Comparison of ENCODE assay signal across 34 cellular contexts in the genomic region with DNA sequence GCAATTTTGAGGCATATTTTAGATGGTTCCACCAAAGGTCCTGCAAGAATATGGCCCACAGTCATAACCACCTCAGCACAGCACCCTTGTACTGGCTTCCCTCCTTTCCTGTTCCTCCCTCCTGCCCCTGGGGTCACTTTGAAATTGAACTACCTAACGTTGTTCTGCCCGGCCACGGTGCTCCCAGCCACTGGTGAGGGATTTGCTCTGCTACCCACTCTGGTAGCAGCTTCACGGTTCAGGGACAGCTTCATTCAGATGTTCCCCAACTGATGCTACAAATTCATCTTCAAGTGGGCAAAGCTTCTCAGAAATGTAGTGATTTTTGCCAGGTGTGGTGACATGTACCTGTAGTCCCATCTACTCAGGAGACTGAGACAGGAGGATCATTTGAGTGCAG. TPM values are rescaled to one million over a fixed set of nuclear protein-coding genes. Genes with fewer than 3 reads are reported as not detected.
"Had no signal": no experiment of that assay in that cellular context is flagged by ENCODE, and none has a peak within 500 bp of the region (broad histone marks: within the 10 kb centered on the region; RNA-seq: fewer than 3 reads in every experiment).

No MANE protein-coding gene starts in this region.

- H3K4me3 ChIP-seq: adrenal gland, body of pancreas, esophagus squamous epithelium, gastroesophageal sphincter had no signal

- H3K36me3 Mint-ChIP-seq: activated CD4-positive, alpha-beta memory T cell treated with anti-CD3 and anti-CD28 coated beads for 36 hours; activated naive CD8-positive, alpha-beta T cell treated with anti-CD3 and anti-CD28 coated beads for 36 hours had no signal

- ATAC-seq: activated CD4-positive, alpha-beta T cell treated with anti-CD3 and anti-CD28 coated beads for 36 hours; activated CD8-positive, alpha-beta T cell treated with anti-CD3 and anti-CD28 coated beads, Interleukin-2, amount 10 ng/mL, durations not matched to agents 7 days and 5 days; activated naive CD8-positive, alpha-beta T cell treated with anti-CD3 and anti-CD28 coated beads, Interleukin-2, amount 50 U/mL, for 24 hours; activated T-cell treated with anti-CD3 and anti-CD28 coated beads, Interleukin-2, amount 50 U/mL, for 4 hours; activated T-helper 17 cell treated with anti-CD3 and anti-CD28 coated beads, Interleukin-2, amount 50 U/mL, for 72 hours; body of pancreas; gastroesophageal sphincter; T-cell had no signal

- H3K27ac Mint-ChIP-seq: activated CD4-positive, alpha-beta memory T cell treated with anti-CD3 and anti-CD28 coated beads for 36 hours; activated CD4-positive, alpha-beta T cell treated with anti-CD3 and anti-CD28 coated beads for 36 hours; activated CD4-positive, alpha-beta T cell treated with anti-CD3 and anti-CD28 coated beads, Interleukin-2, amount 10 ng/mL, durations not matched to agents 24 days and 14 days; activated CD8-positive, alpha-beta T cell treated with anti-CD3 and anti-CD28 coated beads, Interleukin-2, amount 10 ng/mL, durations not matched to agents 7 days and 5 days; activated naive CD4-positive, alpha-beta T cell treated with anti-CD3 and anti-CD28 coated beads for 36 hours; activated naive CD4-positive, alpha-beta T cell treated with anti-CD3 and anti-CD28 coated beads, Interleukin-2, amount 50 U/mL, for 24 hours; activated naive CD8-positive, alpha-beta T cell treated with anti-CD3 and anti-CD28 coated beads for 36 hours; activated naive CD8-positive, alpha-beta T cell treated with anti-CD3 and anti-CD28 coated beads, Interleukin-2, amount 50 U/mL, for 24 hours; activated T-helper 17 cell treated with anti-CD3 and anti-CD28 coated beads, Interleukin-2, amount 50 U/mL, for 72 hours; T-cell; T-helper 1 cell treated with Interleukin-12 subunit alpha and Interleukin-12 subunit beta and Interleukin-4 antibody, amounts not matched to agents 30 μg/mL and 1 μg/mL, for 36 hours had no signal

- H3K36me3 ChIP-seq: adrenal gland, esophagus squamous epithelium, gastroesophageal sphincter had no signal

- H3K27me3 ChIP-seq: adrenal gland, body of pancreas, esophagus squamous epithelium, gastroesophageal sphincter had no signal

- DNase-seq: activated CD4-positive, alpha-beta memory T cell treated with anti-CD3 and anti-CD28 coated beads for 36 hours; activated CD4-positive, alpha-beta T cell treated with anti-CD3 and anti-CD28 coated beads for 36 hours; activated CD4-positive, alpha-beta T cell treated with anti-CD3 and anti-CD28 coated beads, Interleukin-2, amount 10 ng/mL, durations not matched to agents 24 days and 14 days; activated CD4-positive, CD25-positive, alpha-beta regulatory T cell; activated CD4-positive, CD25-positive, alpha-beta regulatory T cell treated with anti-CD3 and anti-CD28 coated beads, Interleukin-2, amount 50 U/mL, for 72 hours; activated CD8-positive, alpha-beta T cell treated with anti-CD3 and anti-CD28 coated beads, Interleukin-2, amount 10 ng/mL, durations not matched to agents 7 days and 5 days; activated effector memory CD4-positive, alpha-beta T cell treated with anti-CD3 and anti-CD28 coated beads, Interleukin-2, amount 50 U/mL, for 16 hours; activated naive CD4-positive, alpha-beta T cell treated with anti-CD3 and anti-CD28 coated beads for 36 hours; activated naive CD8-positive, alpha-beta T cell treated with anti-CD3 and anti-CD28 coated beads for 36 hours; activated naive CD8-positive, alpha-beta T cell treated with anti-CD3 and anti-CD28 coated beads, Interleukin-2, amount 50 U/mL, for 24 hours; activated T-cell treated with anti-CD3 and anti-CD28 coated beads, Interleukin-2, amount 50 U/mL, for 4 hours; adrenal gland; amygdala; aorta; body of pancreas; caudate nucleus; cortex of kidney; dermis blood vessel endothelial cell; effector CD8-positive, alpha-beta T cell; esophagus squamous epithelium; foreskin melanocyte; SW 1271; T-cell had no signal

- H3K27ac ChIP-seq: adrenal gland, body of pancreas, epithelial cell of prostate, esophagus squamous epithelium, gastroesophageal sphincter had no signal

- FAIRE-seq: colon, endometrium, endothelial cell of umbilical vein had no signal

- H3K4me1 ChIP-seq: adrenal gland, body of pancreas, esophagus squamous epithelium, gastroesophageal sphincter had no signal

- H3K27me3 Mint-ChIP-seq: activated CD4-positive, alpha-beta memory T cell treated with anti-CD3 and anti-CD28 coated beads for 36 hours; activated CD4-positive, alpha-beta T cell treated with anti-CD3 and anti-CD28 coated beads for 36 hours; activated naive CD8-positive, alpha-beta T cell treated with anti-CD3 and anti-CD28 coated beads for 36 hours; activated T-helper 17 cell treated with anti-CD3 and anti-CD28 coated beads, Interleukin-2, amount 50 U/mL, for 72 hours had no signal

- H3K4me3 Mint-ChIP-seq: activated CD4-positive, alpha-beta memory T cell treated with anti-CD3 and anti-CD28 coated beads for 36 hours; activated CD4-positive, alpha-beta T cell treated with anti-CD3 and anti-CD28 coated beads for 36 hours; activated CD4-positive, alpha-beta T cell treated with anti-CD3 and anti-CD28 coated beads, Interleukin-2, amount 10 ng/mL, durations not matched to agents 24 days and 14 days; activated CD8-positive, alpha-beta T cell treated with anti-CD3 and anti-CD28 coated beads, Interleukin-2, amount 10 ng/mL, durations not matched to agents 7 days and 5 days; activated naive CD4-positive, alpha-beta T cell treated with anti-CD3 and anti-CD28 coated beads for 36 hours; activated naive CD4-positive, alpha-beta T cell treated with anti-CD3 and anti-CD28 coated beads, Interleukin-2, amount 50 U/mL, for 24 hours; activated naive CD8-positive, alpha-beta T cell treated with anti-CD3 and anti-CD28 coated beads, Interleukin-2, amount 50 U/mL, for 24 hours; activated T-cell treated with anti-CD3 and anti-CD28 coated beads, Interleukin-2, amount 50 U/mL, for 4 hours; activated T-helper 17 cell treated with anti-CD3 and anti-CD28 coated beads, Interleukin-2, amount 50 U/mL, for 72 hours; T-cell; T-helper 1 cell treated with Interleukin-12 subunit alpha and Interleukin-12 subunit beta and Interleukin-4 antibody, amounts not matched to agents 30 μg/mL and 1 μg/mL, for 36 hours had no signal

- H3K4me1 Mint-ChIP-seq: activated CD4-positive, alpha-beta T cell treated with anti-CD3 and anti-CD28 coated beads for 36 hours; activated CD4-positive, alpha-beta T cell treated with anti-CD3 and anti-CD28 coated beads, Interleukin-2, amount 10 ng/mL, durations not matched to agents 24 days and 14 days; activated naive CD4-positive, alpha-beta T cell treated with anti-CD3 and anti-CD28 coated beads, Interleukin-2, amount 50 U/mL, for 24 hours; activated naive CD8-positive, alpha-beta T cell treated with anti-CD3 and anti-CD28 coated beads for 36 hours; activated T-helper 17 cell treated with anti-CD3 and anti-CD28 coated beads, Interleukin-2, amount 50 U/mL, for 72 hours; T-cell had no signal

RNA-seq across cellular contexts. Expression of a gene that starts 46.0 kb away (rescaled TPM):
- total RNA-seq: activated CD4-positive, alpha-beta memory T cell treated with anti-CD3 and anti-CD28 coated beads for 36 hours; activated CD4-positive, alpha-beta T cell treated with anti-CD3 and anti-CD28 coated beads for 36 hours; activated CD4-positive, alpha-beta T cell treated with anti-CD3 and anti-CD28 coated beads, Interleukin-2, amount 10 ng/mL, durations not matched to agents 24 days and 14 days; activated CD8-positive, alpha-beta T cell treated with anti-CD3 and anti-CD28 coated beads, Interleukin-2, amount 10 ng/mL, durations not matched to agents 7 days and 5 days; activated naive CD4-positive, alpha-beta T cell treated with anti-CD3 and anti-CD28 coated beads for 36 hours; activated naive CD8-positive, alpha-beta T cell treated with anti-CD3 and anti-CD28 coated beads for 36 hours; activated T-cell treated with anti-CD3 and anti-CD28 coated beads, Interleukin-2, amount 50 U/mL, for 4 hours; body of pancreas; chondrocyte; dermis blood vessel endothelial cell; endothelial cell of umbilical vein; fibroblast of villous mesenchyme; glomerular endothelial cell had no signal
